ENCODE assay signal across 14 cellular contexts in genomic region chr5:91132552-91132951, GRCh38.
A peak's percentile ranks its signal among the peaks of the same experiment; 100 is the strongest.
DNase-seq lines count a peak whose midpoint lies in the region; ATAC-seq and TF ChIP-seq lines count a peak whose summit lies in the region.
"Had no signal": no experiment of that assay in that cellular context is flagged by ENCODE, and none has a peak within 500 bp of the region (broad histone marks: within the 10 kb centered on the region; RNA-seq: fewer than 3 reads in every experiment).

No MANE protein-coding gene starts in this region.

- peak; percentile 64 for ATAC-seq in GM18505 (IDR thresholded peaks at IDR 0.05; ENCODE audit: unreplicated experiment)
- peak; percentile 62 for ATAC-seq in HG02571 (IDR thresholded peaks at IDR 0.05; ENCODE audit: unreplicated experiment)
- peak; percentile 62 for ATAC-seq in HG03378 (IDR thresholded peaks at IDR 0.05; ENCODE audit: unreplicated experiment)
- ATAC-seq: heart right ventricle had no signal

- DNase-seq in kidney tubule cell (ENCODE audit: low spot score) (peak; percentile 86), AG20443 (ENCODE audit: low spot score) (no peak), NAMALWA (ENCODE audit: low spot score) (no peak)
- no peak for DNase-seq in activated T-cell treated with anti-CD3 and anti-CD28 coated beads, Interleukin-2, amount 50 U/mL, for 24 hours
- DNase-seq in NK-92 treated with Interleukin-12 subunit alpha and Interleukin-12 subunit beta, amount 100 ng/mL, for 24 hours (lab: John Stamatoyannopoulos, UW), result no peak
- DNase-seq: activated CD4-positive, alpha-beta T cell treated with anti-CD3 and anti-CD28 coated beads, Interleukin-2, amount 50 U/mL, for 48 hours; heart right ventricle; kidney glomerular epithelial cell; NCI-H1092; NCI-H2227 treated with DMSO at 0.1 percent for 48 hours; SIG-M5 had no signal

- no peak overlapping the region for H3K4me3 Mint-ChIP-seq in activated T-cell treated with anti-CD3 and anti-CD28 coated beads, Interleukin-2, amount 50 U/mL, for 24 hours

- no peaks in the 10 kb centered on the region for H3K4me1 Mint-ChIP-seq in activated T-cell treated with anti-CD3 and anti-CD28 coated beads, Interleukin-2, amount 50 U/mL, for 24 hours (ENCODE audit: low read depth)

- no peak for TF ChIP-seq POLR2A in GM18505 (IDR thresholded peaks at IDR 0.05; ENCODE audit: borderline replicate concordance, extremely low read depth, insufficient read depth, insufficient read length)

- H3K9me3 Mint-ChIP-seq in activated T-cell treated with anti-CD3 and anti-CD28 coated beads, Interleukin-2, amount 50 U/mL, for 24 hours, result no peaks in the 10 kb centered on the region

- no peak overlapping the region for H3K27ac Mint-ChIP-seq in activated T-cell treated with anti-CD3 and anti-CD28 coated beads, Interleukin-2, amount 50 U/mL, for 24 hours

- H3K27me3 Mint-ChIP-seq in activated T-cell treated with anti-CD3 and anti-CD28 coated beads, Interleukin-2, amount 50 U/mL, for 24 hours, result peaks cover 19% of the 10 kb centered on the region

- no peaks in the 10 kb centered on the region for H3K36me3 Mint-ChIP-seq in activated T-cell treated with anti-CD3 and anti-CD28 coated beads, Interleukin-2, amount 50 U/mL, for 24 hours (ENCODE audit: low read depth)
